14 cellular contexts compared by ENCODE assay signal in the genomic region with DNA sequence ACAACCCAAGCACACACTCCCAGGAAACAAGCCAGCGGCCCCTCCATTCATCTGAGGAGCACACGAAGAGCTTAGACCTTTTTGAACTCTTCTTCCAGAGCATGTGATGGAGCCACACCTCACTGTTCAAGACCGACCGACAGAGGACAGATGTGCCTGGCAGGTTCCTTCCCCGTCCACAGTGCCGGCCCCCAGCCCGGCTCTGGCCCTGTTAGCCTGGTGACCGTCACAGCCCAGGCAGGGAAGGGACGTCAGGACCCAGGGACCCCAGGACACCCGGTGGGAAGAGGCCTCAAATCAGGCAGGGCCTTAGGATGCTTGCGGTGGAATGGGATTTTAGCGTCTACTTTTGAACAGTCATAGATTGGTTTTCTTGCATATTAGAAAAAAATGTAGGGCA.
DNase-seq lines count a peak whose midpoint lies in the region; TF ChIP-seq lines count a peak whose summit lies in the region.
"Had no signal": no experiment of that assay in that cellular context is flagged by ENCODE, and none has a peak within 500 bp of the region (broad histone marks: within the 10 kb centered on the region; RNA-seq: fewer than 3 reads in every experiment).

No MANE protein-coding gene starts in this region.

- 91% methylated on average over 12 of the region's 12 CpGs for WGBS in hepatocyte (ENCODE audit: low lambda C conversion rate, missing lambda C conversion rate)

- intact Hi-C loops in CD14-positive monocyte (cut with micrococcal nuclease): no loop called here

- TF ChIP-seq CTCF in CD14-positive monocyte (IDR thresholded peaks at IDR 0.05) (no peak), hepatocyte (IDR thresholded peaks at IDR 0.05; ENCODE audit: poor library complexity) (no peak), progenitor cell of endocrine pancreas (IDR thresholded peaks at IDR 0.05; ENCODE audit: unreplicated experiment) (no peak)

- H2AFZ ChIP-seq in hepatocyte: no peak overlapping the region

- peaks cover 67% of the 10 kb centered on the region for H3K4me1 ChIP-seq in BLaER1
- H3K4me1 ChIP-seq in hepatocyte (ENCODE audit: insufficient read depth): peaks cover 51% of the 10 kb centered on the region
- H3K4me1 ChIP-seq: BE2C had no signal

- H3K9me3 Mint-ChIP-seq in CD14-positive monocyte (peaks cover 0 to 8% (median 2%) of the 10 kb centered on the region in 7 donors), progenitor cell of endocrine pancreas (ENCODE audit: low read depth) (no peaks in the 10 kb centered on the region)
- H3K9me3 Mint-ChIP-seq: CD4-positive, alpha-beta T cell had no signal

- H3K9me3 ChIP-seq in BLaER1 (no peaks in the 10 kb centered on the region; the same call in 1 of the 2 replicates), hepatocyte (ENCODE audit: low read depth) (no peaks in the 10 kb centered on the region)
- H3K9me3 ChIP-seq: BE2C had no signal

- no peaks in the 10 kb centered on the region for H4K20me1 ChIP-seq in BLaER1
- H4K20me1 ChIP-seq in hepatocyte (ENCODE audit: insufficient read depth, poor library complexity, severe bottlenecking): no peaks in the 10 kb centered on the region

- H3K27ac ChIP-seq in BLaER1: peak overlapping the region; percentile 59; the same call in 1 of the 2 replicates
- peak overlapping the region; percentile 87 for H3K27ac ChIP-seq in hepatocyte

- no peaks in the 10 kb centered on the region for H3K9me2 ChIP-seq in hepatocyte (replicated peaks; ENCODE audit: insufficient read depth)

- H3K9ac ChIP-seq in BLaER1: no peak overlapping the region

- H3K79me2 ChIP-seq in hepatocyte: no peaks in the 10 kb centered on the region

- H3K36me3 Mint-ChIP-seq in CD14-positive monocyte (no peaks in the 10 kb centered on the region), progenitor cell of endocrine pancreas (ENCODE audit: insufficient read depth) (no peaks in the 10 kb centered on the region)

- H3K4me3 Mint-ChIP-seq in CD14-positive monocyte (no peak overlapping the region), progenitor cell of endocrine pancreas (ENCODE audit: low read depth) (no peak overlapping the region)
- H3K4me3 Mint-ChIP-seq: CD4-positive, alpha-beta T cell had no signal

- peak overlapping the region in 6 of 7 donors; percentile 24 to 96 (median 85) for H3K27ac Mint-ChIP-seq in CD14-positive monocyte
- peak overlapping the region; percentile 71 for H3K27ac Mint-ChIP-seq in progenitor cell of endocrine pancreas
- H3K27ac Mint-ChIP-seq: CD4-positive, alpha-beta T cell had no signal

- H3K4me3 ChIP-seq in BLaER1 (no peak overlapping the region), hepatocyte (no peak overlapping the region)

- H3K4me2 ChIP-seq in BLaER1: no peak overlapping the region
- no peak overlapping the region for H3K4me2 ChIP-seq in hepatocyte

- H3K27me3 Mint-ChIP-seq in CD14-positive monocyte (ENCODE audit: low read depth in 3 of 3) (peaks cover 0 to 3% (median 0%) of the 10 kb centered on the region in 3 donors), progenitor cell of endocrine pancreas (peaks cover 47% of the 10 kb centered on the region)
- H3K27me3 Mint-ChIP-seq: CD4-positive, alpha-beta T cell had no signal

- H3K36me3 ChIP-seq in BLaER1 (no peaks in the 10 kb centered on the region), hepatocyte (replicated peaks; ENCODE audit: insufficient read depth, low read depth) (no peaks in the 10 kb centered on the region)
- H3K36me3 ChIP-seq: BE2C had no signal

- peaks cover 35% of the 10 kb centered on the region for H3K4me1 Mint-ChIP-seq in CD14-positive monocyte
- H3K4me1 Mint-ChIP-seq in progenitor cell of endocrine pancreas (ENCODE audit: low read depth): peaks cover 24% of the 10 kb centered on the region

- no peak for DNase-seq in CD14-positive monocyte (ENCODE audit: low spot score)
- DNase-seq in hepatocyte (ENCODE audit: low spot score): no peak
- no peak for DNase-seq in progenitor cell of endocrine pancreas (ENCODE audit: low spot score, unreplicated experiment)
- no peak for DNase-seq in activated gamma-delta T cell treated with Interleukin-2 at 50 U/mL for 16 hours
- DNase-seq in AML-193 (lab: John Stamatoyannopoulos, UW): no peak
- no peak for DNase-seq in globus pallidus (ENCODE audit: low spot score)
- DNase-seq: BE2C; CD4-positive, alpha-beta T cell; KG1; MM.1S; NCI-H2029; NCI-H2227 treated with DMSO at 0.1 percent for 48 hours; NCI-H526 treated with DMSO at 0.1 percent for 48 hours had no signal

- no peaks in the 10 kb centered on the region for H3K27me3 ChIP-seq in BLaER1
- no peaks in the 10 kb centered on the region for H3K27me3 ChIP-seq in hepatocyte
- H3K27me3 ChIP-seq: BE2C had no signal
